17 cellular contexts compared by ENCODE assay signal in the genomic region with DNA sequence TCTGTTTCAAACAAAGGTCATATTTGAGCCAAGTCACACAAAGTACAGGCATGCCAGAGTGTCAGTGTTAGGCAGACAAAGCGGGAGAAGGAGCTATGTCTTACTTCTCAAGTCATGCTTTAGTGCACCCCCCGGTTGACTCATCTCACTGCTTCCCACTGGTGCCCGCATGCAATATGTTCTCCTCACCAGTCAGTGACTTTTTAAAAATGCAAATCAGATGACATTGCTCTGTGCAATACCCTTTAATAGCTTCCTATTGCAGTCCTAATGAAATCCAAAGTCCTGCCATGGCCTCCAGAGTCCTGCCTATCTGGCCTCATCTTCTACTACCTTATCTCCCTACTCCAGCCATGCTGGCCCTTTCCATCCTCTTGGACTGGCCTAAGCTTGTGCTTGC.
"Had no signal": no experiment of that assay in that cellular context is flagged by ENCODE, and none has a peak within 500 bp of the region (broad histone marks: within the 10 kb centered on the region; RNA-seq: fewer than 3 reads in every experiment).

No MANE protein-coding gene starts in this region.

- H3K36me3 ChIP-seq: neural progenitor cell, ovary, stomach, thoracic aorta had no signal

- ATAC-seq: activated CD8-positive, alpha-beta T cell treated with anti-CD3 and anti-CD28 coated beads, Interleukin-2, amount 10 ng/mL, durations not matched to agents 7 days and 5 days; esophagus mucosa; left colon had no signal

- H3K9me3 ChIP-seq: ovary, stomach, thoracic aorta had no signal

- H3K27me3 ChIP-seq: neural progenitor cell, ovary had no signal

- H3K27ac ChIP-seq: dorsolateral prefrontal cortex, neural progenitor cell, ovary, stomach, thoracic aorta had no signal

- H3K4me3 ChIP-seq: dorsolateral prefrontal cortex, lung, neural progenitor cell, ovary, stomach, thoracic aorta had no signal

- H3K4me1 ChIP-seq: neural progenitor cell, stomach had no signal

- DNase-seq: activated CD4-positive, alpha-beta T cell treated with anti-CD3 and anti-CD28 coated beads for 48 hours; activated CD8-positive, alpha-beta memory T cell treated with anti-CD3 and anti-CD28 coated beads, Interleukin-2, amount 50 U/mL, for 48 hours; activated CD8-positive, alpha-beta T cell treated with anti-CD3 and anti-CD28 coated beads, Interleukin-2, amount 10 ng/mL, durations not matched to agents 7 days and 5 days; activated naive CD8-positive, alpha-beta T cell treated with anti-CD3 and anti-CD28 coated beads, Interleukin-2, amount 10 ng/mL, durations not matched to agents 7 days and 5 days; aorta; dorsolateral prefrontal cortex; glutamatergic neuron; immature natural killer cell; left colon; midbrain; ovary; stimulated activated CD4-positive, alpha-beta T cell treated with anti-CD3 and anti-CD28 coated beads, Interleukin-2, amount 100 ng/mL, for 48 hours; stomach had no signal
